9 cellular contexts compared by ENCODE assay signal in genomic region chr1:10074059-10074854, GRCh38. TPM values are rescaled to one million over a fixed set of nuclear protein-coding genes. Genes with fewer than 3 reads are reported as not detected.
DNase-seq lines count a peak whose midpoint lies in the region; ATAC-seq, FAIRE-seq and TF ChIP-seq lines count a peak whose summit lies in the region.
"Had no signal": no experiment of that assay in that cellular context is flagged by ENCODE, and none has a peak within 500 bp of the region (broad histone marks: within the 10 kb centered on the region; RNA-seq: fewer than 3 reads in every experiment).

No MANE protein-coding gene starts in this region.

- TF ChIP-seq EP300 in stomach (IDR thresholded peaks at IDR 0.05): no peak

- H3K27ac ChIP-seq in small intestine (ENCODE audit: low read depth in 1 of 2, low read length in 1 of 2) (no peak overlapping the region), stomach (peak overlapping the region in 2 of 5 donors; percentile 49 to 55)
- H3K27ac ChIP-seq: VCaP had no signal

- peaks cover 3 to 4% of the 10 kb centered on the region in 2 donors for H3K36me3 ChIP-seq in small intestine (ENCODE audit: control insufficient read depth in 2 of 2, insufficient read depth in 2 of 2, low read length in 2 of 2)
- H3K36me3 ChIP-seq in stomach: peaks cover 0 to 36% (median 12%) of the 10 kb centered on the region in 4 donors

- no peaks in the 10 kb centered on the region for H3K27me3 ChIP-seq in small intestine (ENCODE audit: control insufficient read depth in 2 of 2, insufficient read depth in 2 of 2, low read length in 2 of 2)
- no peaks in the 10 kb centered on the region for H3K27me3 ChIP-seq in stomach

- H3K4me1 ChIP-seq in small intestine (ENCODE audit: control insufficient read depth in 2 of 2, insufficient read depth in 1 of 2, low read depth in 1 of 2, low read length in 1 of 2): peaks cover 0 to 3% of the 10 kb centered on the region in 2 donors
- H3K4me1 ChIP-seq in stomach: peaks cover 0 to 31% (median 13%) of the 10 kb centered on the region in 4 donors

- peak; percentile 48 for DNase-seq in GM19238 (ENCODE audit: insufficient read length, low spot score)
- DNase-seq in OCI-M1 (lab: John Stamatoyannopoulos, UW): peak; percentile 87
- DNase-seq in activated T-helper 9 cell treated with anti-CD3 and anti-CD28 coated beads, Interleukin-2, amount 50 U/mL, for 16 hours (ENCODE audit: low read depth): peak; percentile 34
- DNase-seq in head of caudate nucleus: peak in 41 of 42 donors; percentile 27 to 89 (median 61)
- peak; percentile 55 for DNase-seq in small intestine
- no peak for DNase-seq in NCI-H1930 (lab: John Stamatoyannopoulos, UW)
- no peak for DNase-seq in stomach

- no peak for ATAC-seq in HG02938 (IDR thresholded peaks at IDR 0.05; ENCODE audit: unreplicated experiment)

- TF ChIP-seq POLR2A in stomach (IDR thresholded peaks at IDR 0.05): no peak

- no peaks in the 10 kb centered on the region for H3K9me3 ChIP-seq in small intestine (ENCODE audit: control insufficient read depth, low read depth)
- no peaks in the 10 kb centered on the region for H3K9me3 ChIP-seq in stomach

- no peak for FAIRE-seq in small intestine (lab: Jason Lieb, UNC)

- 54 to 63% (median 56%) methylated on average over 5 of the region's 5 CpGs for WGBS in small intestine, 3 donors
- WGBS in stomach, 5 donors: 54 to 72% (median 57%) methylated on average over 5 of the region's 5 CpGs

- no peak overlapping the region for H3K4me3 ChIP-seq in small intestine (ENCODE audit: low read depth in 1 of 2, low read length in 2 of 2)
- no peak overlapping the region for H3K4me3 ChIP-seq in stomach

- TF ChIP-seq CTCF in stomach (IDR thresholded peaks at IDR 0.05): no peak

- intact Hi-C loops in head of caudate nucleus (cut with DNase I): no loop called here
- intact Hi-C loops in stomach (cut with DNase I; ENCODE audit: low total_unique reads): no loop called here

RNA-seq across cellular contexts. Expression of gene UBE4B, which starts 41.5 kb away (rescaled TPM):
- polyA plus RNA-seq in small intestine (10 to 100 TPM in 2 of 3 donors, 1 to 10 TPM in 1; 8.6 to 24.2 (median 15.4) TPM), stomach (10 to 100 TPM; 13.3 to 17.1 (median 15.6) TPM)
- 10 to 100 TPM; 37.1 to 82.9 (median 42.6) TPM for total RNA-seq in stomach

Comparison
In these comparisons a context has a peak if more than half of its experiments do, and no peak if none do; other contexts are left out.
1. DNase-seq: peak in GM19238 (single experiment), OCI-M1 (single experiment), activated T-helper 9 cell treated with anti-CD3 and anti-CD28 coated beads, Interleukin-2, amount 50 U/mL, for 16 hours (single experiment), head of caudate nucleus (41 of 42) and small intestine (single experiment); none in NCI-H1930 (0 of 2) and stomach (single experiment).